ENCODE assay signal across 9 cellular contexts in the genomic region with DNA sequence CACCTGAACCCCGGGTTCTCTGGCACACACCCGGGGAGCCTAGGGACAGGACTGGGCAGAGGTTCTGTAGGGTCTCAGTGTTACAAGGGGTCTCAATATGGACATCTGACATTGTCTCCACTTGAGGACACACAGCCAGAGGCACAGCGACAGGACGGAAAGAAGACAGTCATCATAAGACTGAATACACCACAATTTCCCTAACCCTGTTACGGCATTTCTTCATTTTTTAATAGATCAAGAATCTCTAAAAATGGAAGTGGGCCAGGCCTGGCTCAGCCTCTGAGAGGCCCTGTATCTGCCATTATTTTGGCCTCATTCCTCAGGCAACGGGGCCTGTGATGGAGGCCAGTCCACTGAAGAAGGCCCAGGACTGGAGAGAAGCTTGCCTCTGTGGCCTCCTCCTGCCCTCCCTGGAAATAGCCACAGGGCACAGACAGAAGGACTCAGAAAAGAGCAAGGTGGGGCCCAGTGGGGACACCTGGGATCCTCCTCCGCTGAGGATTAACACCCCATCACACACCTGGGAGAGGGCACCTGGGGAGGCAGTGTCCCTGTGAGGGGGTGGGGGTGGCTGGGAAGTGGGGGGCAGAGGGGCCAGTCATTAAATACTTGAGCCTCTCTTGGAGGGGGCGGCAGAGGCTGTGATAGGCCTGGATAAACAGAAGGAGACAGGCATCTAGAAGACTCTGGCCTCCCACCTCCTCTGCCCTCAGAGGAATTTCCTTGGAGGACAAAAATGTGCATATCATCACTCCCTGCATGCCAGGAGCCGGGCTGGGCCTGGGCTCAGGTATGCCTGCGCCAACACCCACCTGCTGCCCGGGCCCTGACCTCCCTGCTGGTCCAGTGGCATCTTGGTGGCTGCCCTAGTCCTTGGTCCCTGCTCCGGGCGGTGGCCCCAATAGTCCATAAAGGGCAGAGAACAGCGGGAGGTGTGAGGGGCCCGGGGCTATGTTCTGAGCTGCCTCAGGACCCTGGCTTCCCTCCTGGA. TPM values are rescaled to one million over a fixed set of nuclear protein-coding genes. Genes with fewer than 3 reads are reported as not detected.
DNase-seq lines count a peak whose midpoint lies in the region; ATAC-seq and TF ChIP-seq lines count a peak whose summit lies in the region.
"Had no signal": no experiment of that assay in that cellular context is flagged by ENCODE, and none has a peak within 500 bp of the region (broad histone marks: within the 10 kb centered on the region; RNA-seq: fewer than 3 reads in every experiment).

No MANE protein-coding gene starts in this region.

- no peaks in the 10 kb centered on the region for H3K36me3 ChIP-seq in RWPE2 (ENCODE audit: low read depth)
- peaks cover 50% of the 10 kb centered on the region for H3K36me3 ChIP-seq in thymus (ENCODE audit: control insufficient read depth, insufficient read depth)

- H3K4me3 Mint-ChIP-seq in activated naive CD4-positive, alpha-beta T cell treated with anti-CD3 and anti-CD28 coated beads, Interleukin-2, amount 50 U/mL, for 24 hours = peak overlapping the region; percentile 52
- peak overlapping the region; percentile 52 for H3K4me3 Mint-ChIP-seq in glutamatergic neuron (ENCODE audit: unreplicated experiment)

- no peak for DNase-seq in activated naive CD4-positive, alpha-beta T cell treated with Interleukin-2 at 50 U/mL for 16 hours
- DNase-seq in RWPE2 (ENCODE audit: low spot score) (peak; percentile 43), glutamatergic neuron (no peak), AG08396 (ENCODE audit: low spot score) (no peak)
- DNase-seq in activated CD4-positive, alpha-beta T cell treated with anti-CD3 and anti-CD28 coated beads, Interleukin-2, amount 50 U/mL, for 4 hours = no peak
- DNase-seq: NCI-H345 had no signal

- H3K27ac Mint-ChIP-seq in activated naive CD4-positive, alpha-beta T cell treated with anti-CD3 and anti-CD28 coated beads, Interleukin-2, amount 50 U/mL, for 24 hours = peak overlapping the region; percentile 94
- H3K27ac Mint-ChIP-seq in glutamatergic neuron (ENCODE audit: unreplicated experiment) = no peak overlapping the region

- H3K27me3 ChIP-seq in RWPE2 (ENCODE audit: insufficient read depth, poor library complexity, severe bottlenecking) (no peaks in the 10 kb centered on the region), thymus (ENCODE audit: control insufficient read depth, insufficient read depth) (no peaks in the 10 kb centered on the region)

- H3K27ac ChIP-seq in RWPE2 (ENCODE audit: poor library complexity, severe bottlenecking) (no peak overlapping the region), thymus (ENCODE audit: low read depth) (peak overlapping the region; percentile 43)

- TF ChIP-seq CTCF in RWPE2 (IDR thresholded peaks at IDR 0.05; ENCODE audit: poor library complexity, severe bottlenecking) (no peak), glutamatergic neuron (IDR thresholded peaks at IDR 0.05; ENCODE audit: partially characterized antibody, unreplicated experiment) (no peak)

- H3K4me1 ChIP-seq in RWPE2 (ENCODE audit: insufficient read depth, poor library complexity, severe bottlenecking) = no peaks in the 10 kb centered on the region
- peaks cover 72% of the 10 kb centered on the region for H3K4me1 ChIP-seq in thymus (ENCODE audit: control insufficient read depth, insufficient read depth, low read length)

- WGBS in thymus = 89% methylated on average over 15 of the region's 15 CpGs

- no peaks in the 10 kb centered on the region for H3K9me3 Mint-ChIP-seq in activated naive CD4-positive, alpha-beta T cell treated with anti-CD3 and anti-CD28 coated beads, Interleukin-2, amount 50 U/mL, for 24 hours
- peaks cover 19% of the 10 kb centered on the region for H3K9me3 Mint-ChIP-seq in glutamatergic neuron (ENCODE audit: unreplicated experiment)

- H3K4me1 Mint-ChIP-seq in activated naive CD4-positive, alpha-beta T cell treated with anti-CD3 and anti-CD28 coated beads, Interleukin-2, amount 50 U/mL, for 24 hours = peaks cover 92% of the 10 kb centered on the region
- peaks cover 39% of the 10 kb centered on the region for H3K4me1 Mint-ChIP-seq in glutamatergic neuron (ENCODE audit: low read depth, unreplicated experiment)

- no peaks in the 10 kb centered on the region for H3K27me3 Mint-ChIP-seq in activated naive CD4-positive, alpha-beta T cell treated with anti-CD3 and anti-CD28 coated beads, Interleukin-2, amount 50 U/mL, for 24 hours
- H3K27me3 Mint-ChIP-seq in glutamatergic neuron (ENCODE audit: unreplicated experiment) = peaks cover 11% of the 10 kb centered on the region

- H3K36me3 Mint-ChIP-seq in activated naive CD4-positive, alpha-beta T cell treated with anti-CD3 and anti-CD28 coated beads, Interleukin-2, amount 50 U/mL, for 24 hours = peaks cover 3% of the 10 kb centered on the region
- no peaks in the 10 kb centered on the region for H3K36me3 Mint-ChIP-seq in glutamatergic neuron (ENCODE audit: unreplicated experiment)

- ATAC-seq in RWPE2 (ENCODE audit: low read depth) (peak; percentile 62), GM21423 (IDR thresholded peaks at IDR 0.05; ENCODE audit: unreplicated experiment) (no peak)

- H3K4me3 ChIP-seq in RWPE2 (ENCODE audit: severe bottlenecking) = no peak overlapping the region
- H3K4me3 ChIP-seq in thymus (ENCODE audit: low read length) = peak overlapping the region; percentile 35

- H3K9me3 ChIP-seq in RWPE2 (ENCODE audit: severe bottlenecking) (no peaks in the 10 kb centered on the region), thymus (ENCODE audit: control insufficient read depth) (no peaks in the 10 kb centered on the region)

RNA-seq across cellular contexts. Expression of gene SPOCK2, which starts 8.0 kb away (rescaled TPM):
- total RNA-seq in glutamatergic neuron (ENCODE audit: unreplicated experiment) = 362 TPM
- polyA plus RNA-seq in thymus = 163 TPM
